Comparison of ENCODE assay signal across 1 cellular context in genomic region chr14:81162941-81163340, GRCh38.
TF ChIP-seq lines count a peak whose summit lies in the region.

No MANE protein-coding gene starts in this region.

TF ChIP-seq in K562, 482 proteins besides CTCF, POLR2A, EP300 and RAD21 (continued from another document):
- TF ChIP-seq ZNF407 (IDR thresholded peaks at IDR 0.05; ENCODE audit: low read depth) = no peak
- peak; percentile 83 for TF ChIP-seq MAFF (IDR thresholded peaks at IDR 0.05; ENCODE audit: low read length)
- no peak for TF ChIP-seq KDM5B (IDR thresholded peaks at IDR 0.05; ENCODE audit: insufficient replicate concordance, low read depth, low read length)
- TF ChIP-seq RNF2 (IDR thresholded peaks at IDR 0.05) = 0 out of 2 replicates have a peak, but pooled peaks have one; percentile 24
- TF ChIP-seq CTBP1 (IDR thresholded peaks at IDR 0.05; ENCODE audit: borderline replicate concordance) = peak; percentile 57; the same call in 1 of the 2 replicates
- 0 out of 2 replicates have a peak, but pooled peaks have one; percentile 20 for TF ChIP-seq HDAC2 (IDR thresholded peaks at IDR 0.05)
- TF ChIP-seq SRSF9 (IDR thresholded peaks at IDR 0.05; ENCODE audit: borderline replicate concordance, low read depth, low read length) = no peak
- no peak for TF ChIP-seq CAMTA2 (CRISPR knock-in tag; conservative IDR thresholded peaks at IDR 0.05)
- TF ChIP-seq SMC3 (conservative IDR thresholded peaks at IDR 0.05; ENCODE audit: insufficient read depth, low read depth, low read length) = no peak
- TF ChIP-seq SUPT5H (IDR thresholded peaks at IDR 0.05) = no peak
- TF ChIP-seq CREM (IDR thresholded peaks at IDR 0.05; ENCODE audit: low read depth) = 0 out of 2 replicates have a peak, but pooled peaks have one; percentile 17
- no peak for TF ChIP-seq MTF1 (CRISPR knock-in tag; IDR thresholded peaks at IDR 0.05; ENCODE audit: borderline replicate concordance)
- no peak for TF ChIP-seq ZC3H4 (CRISPR knock-in tag; IDR thresholded peaks at IDR 0.05; ENCODE audit: borderline replicate concordance)
- peak; percentile 41; the same call in 1 of the 2 replicates for TF ChIP-seq TEAD4 (IDR thresholded peaks at IDR 0.05; ENCODE audit: low read length)
- no peak for TF ChIP-seq TEAD4 (CRISPR knock-in tag; IDR thresholded peaks at IDR 0.05; ENCODE audit: borderline replicate concordance)
- TF ChIP-seq CBFA2T2 (conservative IDR thresholded peaks at IDR 0.05) = peak; percentile 42; the same call in 1 of the 2 replicates
- peak; percentile 73 for TF ChIP-seq CBFA2T3 (IDR thresholded peaks at IDR 0.05)
- no peak for TF ChIP-seq PYGO2 (tag; IDR thresholded peaks at IDR 0.05)
- TF ChIP-seq ZC3H11A (IDR thresholded peaks at IDR 0.05; ENCODE audit: low read depth, low read length) = no peak
- peak; percentile 25; the same call in 1 of the 2 replicates for TF ChIP-seq ATF3 (IDR thresholded peaks at IDR 0.05)
- TF ChIP-seq ATF3 (CRISPR knock-in tag; conservative IDR thresholded peaks at IDR 0.05) = no peak
- TF ChIP-seq SMAD4 (CRISPR knock-in tag; conservative IDR thresholded peaks at IDR 0.05) = peak; percentile 39; the same call in 1 of the 2 replicates
- peak; percentile 56; the same call in 1 of the 2 replicates for TF ChIP-seq ZBED1 (IDR thresholded peaks at IDR 0.05)
- peak; percentile 75 for TF ChIP-seq ZNF316 (IDR thresholded peaks at IDR 0.05)
- peak; percentile 48 for TF ChIP-seq CXXC5 (CRISPR knock-in tag; IDR thresholded peaks at IDR 0.05)
- TF ChIP-seq RBM34 (IDR thresholded peaks at IDR 0.05; ENCODE audit: borderline replicate concordance, insufficient read depth, low read length) = no peak
- peak; percentile 87 for TF ChIP-seq BHLHE40 (IDR thresholded peaks at IDR 0.05; ENCODE audit: low read length)
- peak; percentile 80 for TF ChIP-seq C11orf30 (IDR thresholded peaks at IDR 0.05; ENCODE audit: low read depth)
- peak; percentile 55; the same call in 1 of the 2 replicates for TF ChIP-seq ZNF592 (IDR thresholded peaks at IDR 0.05)
- TF ChIP-seq SMARCA4 (IDR thresholded peaks at IDR 0.05) = peak; percentile 63; the same call in 1 of the 2 replicates
- TF ChIP-seq NR2C2 (CRISPR knock-in tag; IDR thresholded peaks at IDR 0.05) = no peak
- peak; percentile 47; the same call in 1 of the 2 replicates for TF ChIP-seq NR2C2 (tag; IDR thresholded peaks at IDR 0.05)
- peak; percentile 92 for TF ChIP-seq MAFG (tag; conservative IDR thresholded peaks at IDR 0.05)
- TF ChIP-seq ZNF239 (CRISPR knock-in tag; IDR thresholded peaks at IDR 0.05) = peak; percentile 5; the same call in 1 of the 2 replicates
- TF ChIP-seq JUND (IDR thresholded peaks at IDR 0.05; ENCODE audit: borderline replicate concordance, low read depth, low read length) = peak; percentile 43; the same call in 1 of the 2 replicates
- TF ChIP-seq JUND (tag; IDR thresholded peaks at IDR 0.05; ENCODE audit: borderline replicate concordance, low read depth, low read length) = peak; percentile 52; the same call in 1 of the 3 replicates
- TF ChIP-seq ATF7 (IDR thresholded peaks at IDR 0.05) = peak; percentile 50
- TF ChIP-seq TEAD1 (CRISPR knock-in tag; IDR thresholded peaks at IDR 0.05) = peak in 1 of 2 experiments; percentile 21; a peak in 1 of 4 replicates
- peak; percentile 34; the same call in 1 of the 2 replicates for TF ChIP-seq ZNF589 (CRISPR knock-in tag; IDR thresholded peaks at IDR 0.05; ENCODE audit: low read depth)
- TF ChIP-seq NFE2 (IDR thresholded peaks at IDR 0.05; ENCODE audit: low read depth) = peak; percentile 94
- TF ChIP-seq TCF7 (IDR thresholded peaks at IDR 0.05; ENCODE audit: borderline replicate concordance) = peak; percentile 68; the same call in 1 of the 2 replicates
